10 cellular contexts compared by ENCODE assay signal in the genomic region with DNA sequence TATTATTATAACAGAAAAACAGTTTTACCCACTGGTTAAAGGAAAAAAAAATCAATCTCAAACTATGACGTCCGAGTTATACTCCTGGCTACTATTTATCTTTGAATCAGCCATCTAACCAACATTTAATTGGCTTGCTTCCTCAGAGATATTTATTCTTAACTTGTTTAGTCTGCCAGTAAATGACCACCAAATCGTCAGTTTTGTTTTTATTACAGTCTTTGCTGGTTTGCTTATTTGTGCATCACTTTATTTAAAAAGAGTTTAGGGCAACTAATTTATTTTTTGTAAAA.
"Had no signal": no experiment of that assay in that cellular context is flagged by ENCODE, and none has a peak within 500 bp of the region (broad histone marks: within the 10 kb centered on the region; RNA-seq: fewer than 3 reads in every experiment).

No MANE protein-coding gene starts in this region.

- H3K4me1 ChIP-seq: testis had no signal

- H3K4me3 ChIP-seq: cardiac muscle cell, mucosa of descending colon, testis had no signal

- H3K27me3 ChIP-seq: cardiac muscle cell, testis had no signal

- H3K27ac ChIP-seq: cardiac muscle cell, testis had no signal

- ATAC-seq: activated CD4-positive, CD25-positive, alpha-beta regulatory T cell treated with anti-CD3 and anti-CD28 coated beads, Interleukin-2, amount 50 U/mL, for 24 hours; activated T-cell treated with anti-CD3 and anti-CD28 coated beads, Interleukin-2, amount 50 U/mL, for 72 hours had no signal

- DNase-seq: activated gamma-delta T cell treated with Interleukin-2 at 50 U/mL for 16 hours; activated naive CD8-positive, alpha-beta T cell treated with anti-CD3 and anti-CD28 coated beads, Interleukin-2, amount 10 ng/mL, durations not matched to agents 7 days and 5 days; natural killer cell; stimulated activated CD4-positive, alpha-beta T cell treated with anti-CD3 and anti-CD28 coated beads, Interleukin-4, amount 100 ng/mL, for 1 hour; stimulated activated CD8-positive, alpha-beta memory T cell treated with anti-CD3 and anti-CD28 coated beads, Interleukin-4, amount 100 ng/mL, for 48 hours had no signal

- H3K36me3 ChIP-seq: cardiac muscle cell had no signal

- H3K9me3 ChIP-seq: mucosa of descending colon, testis had no signal
